ENCODE assay signal across 9 cellular contexts in genomic region chr9:132006657-132007370, GRCh38.
DNase-seq lines count a peak whose midpoint lies in the region; ATAC-seq and TF ChIP-seq lines count a peak whose summit lies in the region.
"Had no signal": no experiment of that assay in that cellular context is flagged by ENCODE, and none has a peak within 500 bp of the region (broad histone marks: within the 10 kb centered on the region; RNA-seq: fewer than 3 reads in every experiment).

No MANE protein-coding gene starts in this region.

- H3K4me1 Mint-ChIP-seq in activated CD4-positive, alpha-beta T cell treated with anti-CD3 and anti-CD28 coated beads, Interleukin-2, amount 10 ng/mL, durations not matched to agents 7 days and 5 days, result peaks cover 48% of the 10 kb centered on the region
- H3K4me1 Mint-ChIP-seq in WTC11, result peaks cover 73% of the 10 kb centered on the region

- no peak overlapping the region for H2AFZ ChIP-seq in mesenchymal stem cell (ENCODE audit: low read depth, low read length)

- H3K36me3 Mint-ChIP-seq in activated CD4-positive, alpha-beta T cell treated with anti-CD3 and anti-CD28 coated beads, Interleukin-2, amount 10 ng/mL, durations not matched to agents 7 days and 5 days (ENCODE audit: low read depth), result peaks cover 7% of the 10 kb centered on the region
- no peaks in the 10 kb centered on the region for H3K36me3 Mint-ChIP-seq in WTC11

- H3K27me3 ChIP-seq in HUES48 (ENCODE audit: control insufficient read depth, insufficient read depth, low read length) (no peaks in the 10 kb centered on the region), mesenchymal stem cell (ENCODE audit: control insufficient read depth in 1 of 2, insufficient read depth in 1 of 2, low read length in 2 of 2) (no peaks in the 10 kb centered on the region), WERI-Rb-1 (ENCODE audit: insufficient read depth, low read depth, severe bottlenecking) (no peaks in the 10 kb centered on the region)

- H2BK5ac ChIP-seq in mesenchymal stem cell (ENCODE audit: low read depth, low read length, poor library complexity, severe bottlenecking), result no peak overlapping the region

- H3K27ac ChIP-seq in HUES48 (ENCODE audit: low read depth, low read length) (peak overlapping the region; percentile 53), mesenchymal stem cell (ENCODE audit: low read length, poor library complexity, severe bottlenecking) (no peak overlapping the region), WERI-Rb-1 (no peak overlapping the region)

- H3K4me1 ChIP-seq in HUES48 (ENCODE audit: control insufficient read depth, insufficient read depth, low read length) (peaks cover 64% of the 10 kb centered on the region), mesenchymal stem cell (ENCODE audit: control insufficient read depth, insufficient read depth, low read depth, low read length) (peaks cover 24% of the 10 kb centered on the region)

- no peak overlapping the region for H2BK15ac ChIP-seq in mesenchymal stem cell (ENCODE audit: low read depth, poor library complexity, severe bottlenecking)

- no peak overlapping the region for H3K4me2 ChIP-seq in mesenchymal stem cell (ENCODE audit: low read length, poor library complexity, severe bottlenecking)

- no peaks in the 10 kb centered on the region for H3K9me3 ChIP-seq in HUES48 (ENCODE audit: control insufficient read depth, insufficient read depth, low read length)
- peaks cover 2% of the 10 kb centered on the region for H3K9me3 ChIP-seq in mesenchymal stem cell (ENCODE audit: control insufficient read depth, low read length)
- H3K9me3 ChIP-seq in WERI-Rb-1 (ENCODE audit: severe bottlenecking), result no peaks in the 10 kb centered on the region

- no peaks in the 10 kb centered on the region for H3K27me3 Mint-ChIP-seq in activated CD4-positive, alpha-beta T cell treated with anti-CD3 and anti-CD28 coated beads, Interleukin-2, amount 10 ng/mL, durations not matched to agents 7 days and 5 days
- no peaks in the 10 kb centered on the region for H3K27me3 Mint-ChIP-seq in WTC11 (ENCODE audit: low read depth)
- H3K27me3 Mint-ChIP-seq: memory B cell had no signal

- no peak overlapping the region for H2BK12ac ChIP-seq in mesenchymal stem cell (ENCODE audit: low read length in 2 of 2)

- no peak overlapping the region for H3K14ac ChIP-seq in mesenchymal stem cell (ENCODE audit: low read length in 2 of 2)

- H3K27ac Mint-ChIP-seq in activated CD4-positive, alpha-beta T cell treated with anti-CD3 and anti-CD28 coated beads, Interleukin-2, amount 10 ng/mL, durations not matched to agents 7 days and 5 days, result peak overlapping the region; percentile 70
- peak overlapping the region; percentile 84 for H3K27ac Mint-ChIP-seq in WTC11
- H3K27ac Mint-ChIP-seq: memory B cell had no signal

- CTCF ChIA-PET in activated CD4-positive, alpha-beta T cell treated with anti-CD3 and anti-CD28 coated beads, Interleukin-2, amount 10 ng/mL, durations not matched to agents 7 days and 5 days (lab: Charles Lee), result interaction anchor here (0.6 to 1.7 kb wide), 5 partner anchors 9 to 857 kb away, joined by 3 to 5 read pairs (median 4); no protein-coding TSS in a partner anchor
- CTCF ChIA-PET in WTC11 (lab: Charles Lee), result interaction anchor here (1.0 kb wide), 1 partner anchor 168 kb away, joined by 3 read pairs; no protein-coding TSS in a partner anchor

- no peaks in the 10 kb centered on the region for H3K9me3 Mint-ChIP-seq in activated CD4-positive, alpha-beta T cell treated with anti-CD3 and anti-CD28 coated beads, Interleukin-2, amount 10 ng/mL, durations not matched to agents 7 days and 5 days
- no peaks in the 10 kb centered on the region for H3K9me3 Mint-ChIP-seq in WTC11
- H3K9me3 Mint-ChIP-seq: memory B cell had no signal

- no peak overlapping the region for H3K23ac ChIP-seq in mesenchymal stem cell (ENCODE audit: low read length in 2 of 2)

- no peak overlapping the region for H4K8ac ChIP-seq in mesenchymal stem cell (ENCODE audit: low read length)

- H3K36me3 ChIP-seq in HUES48 (ENCODE audit: control insufficient read depth, insufficient read depth, low read length), result no peaks in the 10 kb centered on the region
- H3K36me3 ChIP-seq in mesenchymal stem cell (ENCODE audit: control insufficient read depth in 1 of 2, insufficient read depth in 2 of 2, low read depth in 1 of 2, low read length in 2 of 2), result peaks cover 0 to 3% of the 10 kb centered on the region in 2 experiments
- H3K36me3 ChIP-seq in WERI-Rb-1, result 0 out of 2 replicates have a peak, but pooled peaks cover 6% of the 10 kb centered on the region

- no peak overlapping the region for H4K91ac ChIP-seq in mesenchymal stem cell (ENCODE audit: low read length)

- no peak for TF ChIP-seq CTCF in WTC11 (IDR thresholded peaks at IDR 0.05)
- no peak for TF ChIP-seq CTCF in WERI-Rb-1 (IDR thresholded peaks at IDR 0.05; ENCODE audit: low read depth, low read length)

- 84% methylated on average over 8 of the region's 9 CpGs for WGBS in mesenchymal stem cell

- peak; percentile 35 for DNase-seq in activated CD4-positive, alpha-beta T cell treated with anti-CD3 and anti-CD28 coated beads, Interleukin-2, amount 10 ng/mL, durations not matched to agents 7 days and 5 days
- DNase-seq in activated CD4-positive, alpha-beta T cell treated with anti-CD3 and anti-CD28 coated beads, Interleukin-2, amount 50 U/mL, for 1 hour, result no peak
- DNase-seq in WTC11 (ENCODE audit: low spot score) (no peak), mesenchymal stem cell (peak; percentile 44), WERI-Rb-1 (no peak)

- no peak overlapping the region for H2AK5ac ChIP-seq in mesenchymal stem cell (ENCODE audit: low read length, severe bottlenecking)

- ATAC-seq in WTC11, result peak; percentile 35; the same call in 1 of the 2 replicates
- ATAC-seq in HG02623 (IDR thresholded peaks at IDR 0.05; ENCODE audit: unreplicated experiment), result no peak
- no peak for ATAC-seq in GM19324 (IDR thresholded peaks at IDR 0.05; ENCODE audit: low FRiP score, unreplicated experiment)

- POLR2A ChIA-PET in activated CD4-positive, alpha-beta T cell treated with anti-CD3 and anti-CD28 coated beads, Interleukin-2, amount 10 ng/mL, durations not matched to agents 7 days and 5 days (lab: Charles Lee), result interaction anchor here (0.6 kb wide), 1 partner anchor 157 kb away, joined by 3 read pairs; no protein-coding TSS in a partner anchor
- POLR2A ChIA-PET in WTC11 (lab: Charles Lee), result no interaction called here

- H3K79me1 ChIP-seq in mesenchymal stem cell (replicated peaks; ENCODE audit: low read length, poor library complexity, severe bottlenecking), result peaks cover 25% of the 10 kb centered on the region

- peak overlapping the region; percentile 4 for H3K4me3 Mint-ChIP-seq in activated CD4-positive, alpha-beta T cell treated with anti-CD3 and anti-CD28 coated beads, Interleukin-2, amount 10 ng/mL, durations not matched to agents 7 days and 5 days
- H3K4me3 Mint-ChIP-seq in WTC11, result no peak overlapping the region
- H3K4me3 Mint-ChIP-seq: memory B cell had no signal

- no peak overlapping the region for H3K18ac ChIP-seq in mesenchymal stem cell (ENCODE audit: low read depth in 1 of 2, low read length in 2 of 2)

- H3K9ac ChIP-seq in HUES48 (ENCODE audit: low read depth, low read length), result no peak overlapping the region
- H3K9ac ChIP-seq in mesenchymal stem cell (ENCODE audit: low read length), result peak overlapping the region; percentile 65

- H3K4ac ChIP-seq in mesenchymal stem cell (ENCODE audit: low read depth in 1 of 2, low read length in 2 of 2), result no peak overlapping the region

- H2BK120ac ChIP-seq in mesenchymal stem cell (ENCODE audit: low read depth, low read length), result no peak overlapping the region

- H3K4me3 ChIP-seq in HUES48 (ENCODE audit: low read depth, low read length) (no peak overlapping the region), mesenchymal stem cell (ENCODE audit: insufficient read depth in 1 of 2, low read depth in 1 of 2, low read length in 2 of 2) (peak overlapping the region in 1 of 2 experiments; percentile 31), WERI-Rb-1 (ENCODE audit: low read depth, low read length) (no peak overlapping the region)

TF ChIP-seq in WTC11, 78 proteins besides CTCF, POLR2A, EP300 and RAD21:
- TF ChIP-seq NFE2L1 (CRISPR knock-in tag; IDR thresholded peaks at IDR 0.05) (peak; percentile 13; the same call in 1 of the 2 replicates), SP1 (CRISPR knock-in tag; conservative IDR thresholded peaks at IDR 0.05) (no peak), ZMAT4 (CRISPR knock-in tag; IDR thresholded peaks at IDR 0.05) (no peak), TEAD1 (CRISPR knock-in tag; IDR thresholded peaks at IDR 0.05) (no peak), GABPB1 (CRISPR knock-in tag; IDR thresholded peaks at IDR 0.05) (no peak), JAZF1 (CRISPR knock-in tag; IDR thresholded peaks at IDR 0.05) (no peak), IRF2 (CRISPR knock-in tag; IDR thresholded peaks at IDR 0.05; ENCODE audit: borderline replicate concordance, low read depth) (no peak), MYBL2 (CRISPR knock-in tag; IDR thresholded peaks at IDR 0.05) (no peak)
- TF ChIP-seq, protein P1, sequence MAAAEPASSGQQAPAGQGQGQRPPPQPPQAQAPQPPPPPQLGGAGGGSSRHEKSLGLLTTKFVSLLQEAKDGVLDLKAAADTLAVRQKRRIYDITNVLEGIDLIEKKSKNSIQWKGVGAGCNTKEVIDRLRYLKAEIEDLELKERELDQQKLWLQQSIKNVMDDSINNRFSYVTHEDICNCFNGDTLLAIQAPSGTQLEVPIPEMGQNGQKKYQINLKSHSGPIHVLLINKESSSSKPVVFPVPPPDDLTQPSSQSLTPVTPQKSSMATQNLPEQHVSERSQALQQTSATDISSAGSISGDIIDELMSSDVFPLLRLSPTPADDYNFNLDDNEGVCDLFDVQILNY (CRISPR knock-in tag; IDR thresholded peaks at IDR 0.05), result no peak

Comparison
In these comparisons a context has a peak if more than half of its experiments do, and no peak if none do; other contexts are left out.
1. DNase-seq: peak in activated CD4-positive, alpha-beta T cell treated with anti-CD3 and anti-CD28 coated beads, Interleukin-2, amount 10 ng/mL, durations not matched to agents 7 days and 5 days (single experiment) and mesenchymal stem cell (single experiment); none in activated CD4-positive, alpha-beta T cell treated with anti-CD3 and anti-CD28 coated beads, Interleukin-2, amount 50 U/mL, for 1 hour (single experiment), WTC11 (single experiment) and WERI-Rb-1 (single experiment).